Comparison of ENCODE assay signal across 8 cellular contexts in the genomic region with DNA sequence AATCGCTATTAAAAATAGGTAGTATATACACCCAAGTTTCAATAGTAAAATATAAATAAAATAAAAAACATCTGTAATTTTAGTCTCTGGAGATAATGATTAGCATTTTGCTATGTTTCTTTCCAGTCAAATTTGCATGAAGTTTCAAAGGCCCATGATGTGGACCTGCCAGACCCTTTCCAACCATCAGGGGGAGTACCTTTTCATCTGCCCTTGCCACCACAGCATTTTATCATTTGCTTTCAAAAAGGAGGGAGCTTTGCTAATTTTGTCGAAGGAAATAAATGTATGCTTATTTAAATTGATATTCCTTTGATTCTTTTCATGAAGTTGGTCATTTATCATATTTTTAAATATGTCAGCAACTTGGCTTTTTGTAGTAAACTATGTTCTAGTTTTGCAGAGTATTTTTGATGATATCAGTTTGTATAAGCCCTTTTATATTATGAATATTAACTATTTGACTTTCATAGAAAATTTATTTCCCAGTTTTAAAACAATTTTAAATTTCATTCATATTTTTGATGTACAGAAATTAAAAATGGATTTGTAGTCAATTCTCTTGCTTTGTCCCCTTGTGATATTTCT.
A peak's percentile ranks its signal among the peaks of the same experiment; 100 is the strongest.
DNase-seq lines count a peak whose midpoint lies in the region; ATAC-seq and TF ChIP-seq lines count a peak whose summit lies in the region.

No MANE protein-coding gene starts in this region.

- CTCF ChIA-PET in activated naive CD4-positive, alpha-beta T cell treated with anti-CD3 and anti-CD28 coated beads, Interleukin-2, amount 10 ng/mL, durations not matched to agents 7 days and 5 days (lab: Charles Lee), result interaction anchor here (0.7 to 1.0 kb wide), 2 partner anchors 10 to 434 kb away, joined by 3 read pairs; no protein-coding TSS in a partner anchor

- H3K27ac ChIP-seq in hepatocyte, result no peak overlapping the region

- ATAC-seq in HG03469 (IDR thresholded peaks at IDR 0.05; ENCODE audit: unreplicated experiment), result peak; percentile 55
- ATAC-seq in GM18870 (IDR thresholded peaks at IDR 0.05; ENCODE audit: unreplicated experiment), result no peak
- no peak for ATAC-seq in GM19467 (IDR thresholded peaks at IDR 0.05; ENCODE audit: unreplicated experiment)

- no peaks in the 10 kb centered on the region for H3K9me2 ChIP-seq in hepatocyte (replicated peaks; ENCODE audit: insufficient read depth)

- 79% methylated on average over 2 of the region's 2 CpGs for WGBS in hepatocyte (ENCODE audit: low lambda C conversion rate, missing lambda C conversion rate)

- H3K36me3 Mint-ChIP-seq in activated naive CD4-positive, alpha-beta T cell treated with anti-CD3 and anti-CD28 coated beads, Interleukin-2, amount 10 ng/mL, durations not matched to agents 7 days and 5 days, result peaks cover 9% of the 10 kb centered on the region

- H3K4me3 Mint-ChIP-seq in activated naive CD4-positive, alpha-beta T cell treated with anti-CD3 and anti-CD28 coated beads, Interleukin-2, amount 10 ng/mL, durations not matched to agents 7 days and 5 days, result no peak overlapping the region

- no peak overlapping the region for H3K4me3 ChIP-seq in hepatocyte

- no peaks in the 10 kb centered on the region for H3K27me3 Mint-ChIP-seq in activated naive CD4-positive, alpha-beta T cell treated with anti-CD3 and anti-CD28 coated beads, Interleukin-2, amount 10 ng/mL, durations not matched to agents 7 days and 5 days

- TF ChIP-seq CTCF in hepatocyte (IDR thresholded peaks at IDR 0.05; ENCODE audit: poor library complexity), result peak; percentile 44

- no peaks in the 10 kb centered on the region for H3K9me3 Mint-ChIP-seq in activated naive CD4-positive, alpha-beta T cell treated with anti-CD3 and anti-CD28 coated beads, Interleukin-2, amount 10 ng/mL, durations not matched to agents 7 days and 5 days

- no peaks in the 10 kb centered on the region for H4K20me1 ChIP-seq in hepatocyte (ENCODE audit: insufficient read depth, poor library complexity, severe bottlenecking)

- H3K4me2 ChIP-seq in hepatocyte, result no peak overlapping the region

- peak; percentile 41 for DNase-seq in activated naive CD4-positive, alpha-beta T cell treated with anti-CD3 and anti-CD28 coated beads, Interleukin-2, amount 10 ng/mL, durations not matched to agents 7 days and 5 days
- no peak for DNase-seq in activated naive CD4-positive, alpha-beta T cell treated with Interleukin-2 at 50 U/mL for 16 hours
- DNase-seq in SW480 (ENCODE audit: low spot score) (peak; percentile 5), hepatocyte (ENCODE audit: low spot score) (no peak), epidermal melanocyte (ENCODE audit: insufficient read length, low spot score) (no peak)

- H3K27me3 ChIP-seq in hepatocyte, result no peaks in the 10 kb centered on the region

- no peaks in the 10 kb centered on the region for H3K9me3 ChIP-seq in hepatocyte (ENCODE audit: low read depth)

- H3K36me3 ChIP-seq in hepatocyte (replicated peaks; ENCODE audit: insufficient read depth, low read depth), result no peaks in the 10 kb centered on the region

- no peaks in the 10 kb centered on the region for H3K4me1 Mint-ChIP-seq in activated naive CD4-positive, alpha-beta T cell treated with anti-CD3 and anti-CD28 coated beads, Interleukin-2, amount 10 ng/mL, durations not matched to agents 7 days and 5 days

- H2AFZ ChIP-seq in hepatocyte, result no peak overlapping the region

- no peaks in the 10 kb centered on the region for H3K79me2 ChIP-seq in hepatocyte

- H3K4me1 ChIP-seq in hepatocyte (ENCODE audit: insufficient read depth), result no peaks in the 10 kb centered on the region

- no peak overlapping the region for H3K27ac Mint-ChIP-seq in activated naive CD4-positive, alpha-beta T cell treated with anti-CD3 and anti-CD28 coated beads, Interleukin-2, amount 10 ng/mL, durations not matched to agents 7 days and 5 days

Comparison
In these comparisons a context has a peak if more than half of its experiments do, and no peak if none do; other contexts are left out.
1. DNase-seq: peak in activated naive CD4-positive, alpha-beta T cell treated with anti-CD3 and anti-CD28 coated beads, Interleukin-2, amount 10 ng/mL, durations not matched to agents 7 days and 5 days (single experiment) and SW480 (single experiment); none in activated naive CD4-positive, alpha-beta T cell treated with Interleukin-2 at 50 U/mL for 16 hours (single experiment), hepatocyte (single experiment) and epidermal melanocyte (single experiment).